Comparison of ENCODE assay signal across 10 cellular contexts in the genomic region with DNA sequence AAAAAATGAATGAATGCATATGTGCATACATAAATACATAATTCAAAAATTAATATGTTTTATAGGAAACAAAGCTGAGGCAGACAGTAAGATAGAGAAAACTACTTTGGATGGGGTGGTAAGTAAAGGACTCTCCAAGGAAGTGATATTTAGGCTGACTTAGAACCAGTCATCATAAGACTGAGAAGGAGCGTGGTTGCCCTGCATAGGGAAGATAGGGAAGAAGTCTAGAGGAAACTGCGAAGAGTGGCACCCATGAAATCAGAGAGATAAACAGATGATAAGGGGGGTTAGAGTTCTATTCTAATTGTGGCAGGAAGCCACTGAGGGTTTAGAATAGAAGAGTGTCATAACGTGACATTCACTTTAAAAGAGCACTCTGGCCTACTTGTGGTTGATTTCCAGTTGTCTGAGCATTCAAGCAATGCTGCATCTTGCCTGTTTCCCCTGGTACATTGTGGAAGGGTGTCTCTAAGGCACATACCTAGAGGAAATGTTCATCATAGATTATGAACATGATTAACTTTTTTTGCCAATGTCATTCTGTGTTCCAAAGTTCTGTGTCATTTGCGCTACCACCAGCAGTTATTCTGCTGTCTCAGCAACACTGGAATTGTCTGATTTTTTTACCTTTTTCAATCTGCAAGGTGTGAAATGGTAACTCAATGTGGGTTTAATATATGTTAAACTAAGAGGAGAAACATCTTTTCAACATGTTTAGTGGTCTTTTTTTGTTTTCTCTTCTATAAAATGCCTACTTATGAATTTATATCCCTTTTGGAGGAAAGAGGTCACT. TPM values are rescaled to one million over a fixed set of nuclear protein-coding genes. Genes with fewer than 3 reads are reported as not detected.
DNase-seq lines count a peak whose midpoint lies in the region; ATAC-seq and TF ChIP-seq lines count a peak whose summit lies in the region.
"Had no signal": no experiment of that assay in that cellular context is flagged by ENCODE, and none has a peak within 500 bp of the region (broad histone marks: within the 10 kb centered on the region; RNA-seq: fewer than 3 reads in every experiment).

No MANE protein-coding gene starts in this region.

- H2BK15ac ChIP-seq in mesenchymal stem cell (ENCODE audit: low read depth, poor library complexity, severe bottlenecking), result no peak overlapping the region

- CTCF ChIA-PET in CD8-positive, alpha-beta T cell (lab: Charles Lee), result no interaction called here
- CTCF ChIA-PET in HCT116 (lab: Charles Lee), result no interaction called here

- H3K14ac ChIP-seq in mesenchymal stem cell (ENCODE audit: low read length in 2 of 2), result no peak overlapping the region

- H2AFZ ChIP-seq in HCT116 (ENCODE audit: low read depth, low read length, poor library complexity, severe bottlenecking) (peak overlapping the region; percentile 31), mesenchymal stem cell (ENCODE audit: low read depth, low read length) (no peak overlapping the region)

- peak overlapping the region; percentile 83 for H3K27ac Mint-ChIP-seq in CD8-positive, alpha-beta T cell
- H3K27ac Mint-ChIP-seq in activated T-helper 17 cell treated with anti-CD3 and anti-CD28 coated beads, Interleukin-2, amount 50 U/mL, for 72 hours, result no peak overlapping the region
- H3K27ac Mint-ChIP-seq: naive B cell had no signal

- peak overlapping the region; percentile 3 for H3K4me3 Mint-ChIP-seq in CD8-positive, alpha-beta T cell
- peak overlapping the region; percentile 3 for H3K4me3 Mint-ChIP-seq in activated T-helper 17 cell treated with anti-CD3 and anti-CD28 coated beads, Interleukin-2, amount 50 U/mL, for 72 hours
- H3K4me3 Mint-ChIP-seq: naive B cell had no signal

- H3K9ac ChIP-seq in HCT116 (ENCODE audit: low read length) (no peak overlapping the region), mesenchymal stem cell (ENCODE audit: low read length) (no peak overlapping the region)

- no peaks in the 10 kb centered on the region for H3K27me3 Mint-ChIP-seq in CD8-positive, alpha-beta T cell (ENCODE audit: low read depth)
- no peaks in the 10 kb centered on the region for H3K27me3 Mint-ChIP-seq in activated T-helper 17 cell treated with anti-CD3 and anti-CD28 coated beads, Interleukin-2, amount 50 U/mL, for 72 hours

- H4K8ac ChIP-seq in mesenchymal stem cell (ENCODE audit: low read length), result no peak overlapping the region

- H3K9me3 Mint-ChIP-seq in CD8-positive, alpha-beta T cell, result no peaks in the 10 kb centered on the region
- H3K9me3 Mint-ChIP-seq in activated T-helper 17 cell treated with anti-CD3 and anti-CD28 coated beads, Interleukin-2, amount 50 U/mL, for 72 hours, result no peaks in the 10 kb centered on the region
- H3K9me3 Mint-ChIP-seq: naive B cell had no signal

- no TSS peak for BruUV-seq in HCT116 (replicated peaks; lab: Mats Ljungman, UMichigan)

- RAD21 ChIA-PET in HCT116 (lab: Charles Lee; ENCODE audit: low non-redundant PET in 1 of 2, low total read pairs in 2 of 2, uncharacterized antibody in 2 of 2, unreplicated experiment in 2 of 2), result no interaction called here

- intact Hi-C loops in CD8-positive, alpha-beta T cell (cut with DNase I, micrococcal nuclease), result loop anchor here in 1 of 2 experiments (5.0 kb wide), 1 partner anchor 48 kb away; the partner anchor contains the start of gene GRAMD2B
- intact Hi-C loops in HCT116 (cut with micrococcal nuclease), result no loop called here

- H2AK5ac ChIP-seq in mesenchymal stem cell (ENCODE audit: low read length, severe bottlenecking), result no peak overlapping the region

- DNase-seq in CD8-positive, alpha-beta T cell, result peak in 2 of 7 experiments; percentile 7 to 22
- no peak for DNase-seq in HCT116 (ENCODE audit: low read depth, low spot score)
- DNase-seq in mesenchymal stem cell, result peak; percentile 63
- DNase-seq in germinal center (ENCODE audit: low spot score), result no peak
- no peak for DNase-seq in mucosa of gallbladder (ENCODE audit: low spot score)
- no peak for DNase-seq in NCI-H128 (lab: John Stamatoyannopoulos, UW; ENCODE audit: unreplicated experiment)
- no peak for DNase-seq in effector CD4-positive, alpha-beta T cell
- DNase-seq: MG63, naive B cell had no signal

- H3K4ac ChIP-seq in mesenchymal stem cell (ENCODE audit: low read depth in 1 of 2, low read length in 2 of 2), result no peak overlapping the region

- no peaks in the 10 kb centered on the region for H3K36me3 Mint-ChIP-seq in CD8-positive, alpha-beta T cell
- no peaks in the 10 kb centered on the region for H3K36me3 Mint-ChIP-seq in activated T-helper 17 cell treated with anti-CD3 and anti-CD28 coated beads, Interleukin-2, amount 50 U/mL, for 72 hours (ENCODE audit: low read depth)
- H3K36me3 Mint-ChIP-seq: naive B cell had no signal

- no peak overlapping the region for H2BK5ac ChIP-seq in mesenchymal stem cell (ENCODE audit: low read depth, low read length, poor library complexity, severe bottlenecking)

- POLR2A ChIA-PET in CD8-positive, alpha-beta T cell (lab: Charles Lee), result interaction anchor here (0.9 kb wide), 1 partner anchor 32 kb away, joined by 3 read pairs; no protein-coding TSS in a partner anchor
- POLR2A ChIA-PET in HCT116 (lab: Charles Lee), result no interaction called here

- H3K4me2 ChIP-seq in HCT116 (ENCODE audit: low read length) (no peak overlapping the region), mesenchymal stem cell (ENCODE audit: low read length, poor library complexity, severe bottlenecking) (peak overlapping the region; percentile 13)

- H3K23ac ChIP-seq in mesenchymal stem cell (ENCODE audit: low read length in 2 of 2), result no peak overlapping the region

- H4K20me1 ChIP-seq in HCT116 (ENCODE audit: insufficient read depth), result no peaks in the 10 kb centered on the region

- H3K18ac ChIP-seq in mesenchymal stem cell (ENCODE audit: low read depth in 1 of 2, low read length in 2 of 2), result peak overlapping the region in 1 of 2 experiments; percentile 38

- H3K27me3 ChIP-seq in CD8-positive, alpha-beta T cell (ENCODE audit: insufficient read depth, low read length), result no peaks in the 10 kb centered on the region
- H3K27me3 ChIP-seq in HCT116 (ENCODE audit: insufficient read depth, low read length) (no peaks in the 10 kb centered on the region), mesenchymal stem cell (ENCODE audit: control insufficient read depth in 1 of 2, insufficient read depth in 1 of 2, low read length in 2 of 2) (no peaks in the 10 kb centered on the region)
- H3K27me3 ChIP-seq: MG63 had no signal

- H3K4me1 Mint-ChIP-seq in CD8-positive, alpha-beta T cell (ENCODE audit: low read depth), result peaks cover 20% of the 10 kb centered on the region
- peaks cover 8% of the 10 kb centered on the region for H3K4me1 Mint-ChIP-seq in activated T-helper 17 cell treated with anti-CD3 and anti-CD28 coated beads, Interleukin-2, amount 50 U/mL, for 72 hours
- H3K4me1 Mint-ChIP-seq: naive B cell had no signal

- TF ChIP-seq CTCF in CD8-positive, alpha-beta T cell (IDR thresholded peaks at IDR 0.05), result no peak
- TF ChIP-seq CTCF in HCT116 (IDR thresholded peaks at IDR 0.05 in 2 of 3, conservative IDR thresholded peaks at IDR 0.05 in 1 of 3; ENCODE audit: borderline replicate concordance in 1 of 3, insufficient read depth in 1 of 3, low read depth in 2 of 3, low read length in 2 of 3), result no peak

- no peaks in the 10 kb centered on the region for H3K79me2 ChIP-seq in HCT116 (ENCODE audit: insufficient read depth, low read length)

- no peak overlapping the region for H3K4me3 ChIP-seq in CD8-positive, alpha-beta T cell (ENCODE audit: low read depth, low read length)
- H3K4me3 ChIP-seq in HCT116 (replicated peaks in 1 of 2; ENCODE audit: low read depth in 1 of 2, low read length in 2 of 2), result no peak overlapping the region
- no peak overlapping the region for H3K4me3 ChIP-seq in mesenchymal stem cell (ENCODE audit: insufficient read depth in 1 of 2, low read depth in 1 of 2, low read length in 2 of 2)
- H3K4me3 ChIP-seq: MG63 had no signal

- 78% methylated on average over 4 of the region's 4 CpGs for WGBS in mesenchymal stem cell

- H3K27ac ChIP-seq in CD8-positive, alpha-beta T cell (ENCODE audit: low read depth, low read length), result no peak overlapping the region
- H3K27ac ChIP-seq in HCT116 (ENCODE audit: low read depth, low read length), result no peak overlapping the region
- H3K27ac ChIP-seq in mesenchymal stem cell (ENCODE audit: low read length, poor library complexity, severe bottlenecking), result peak overlapping the region; percentile 23

- H3K9me2 ChIP-seq in HCT116 (ENCODE audit: insufficient read depth), result no peaks in the 10 kb centered on the region

- TF ChIP-seq POLR2A in HCT116 (IDR thresholded peaks at IDR 0.05; ENCODE audit: borderline replicate concordance, extremely low read depth, insufficient read depth, insufficient read length), result no peak

- TF ChIP-seq RAD21 in HCT116 (IDR thresholded peaks at IDR 0.05; ENCODE audit: low read depth), result no peak

- H3K9me3 ChIP-seq in CD8-positive, alpha-beta T cell (ENCODE audit: low read length), result no peaks in the 10 kb centered on the region
- H3K9me3 ChIP-seq in HCT116 (ENCODE audit: control insufficient read depth in 1 of 2, insufficient read depth in 1 of 2, low read depth in 1 of 2, low read length in 2 of 2) (no peaks in the 10 kb centered on the region), mesenchymal stem cell (ENCODE audit: control insufficient read depth, low read length) (no peaks in the 10 kb centered on the region)
- H3K9me3 ChIP-seq: MG63 had no signal

- H3K36me3 ChIP-seq in CD8-positive, alpha-beta T cell (ENCODE audit: insufficient read depth, low read length), result no peaks in the 10 kb centered on the region
- H3K36me3 ChIP-seq in HCT116 (ENCODE audit: control insufficient read depth in 1 of 2, insufficient read depth in 2 of 2, low read length in 2 of 2) (no peaks in the 10 kb centered on the region), mesenchymal stem cell (ENCODE audit: control insufficient read depth in 1 of 2, insufficient read depth in 2 of 2, low read depth in 1 of 2, low read length in 2 of 2) (no peaks in the 10 kb centered on the region)
- H3K36me3 ChIP-seq: MG63 had no signal

- peaks cover 14% of the 10 kb centered on the region for H3K4me1 ChIP-seq in CD8-positive, alpha-beta T cell (ENCODE audit: insufficient read depth, low read length)
- peaks cover 20% of the 10 kb centered on the region in 2 experiments; a peak in 3 of 4 replicates for H3K4me1 ChIP-seq in HCT116 (ENCODE audit: control insufficient read depth in 1 of 2, insufficient read depth in 2 of 2, low read length in 2 of 2)
- peaks cover 12% of the 10 kb centered on the region for H3K4me1 ChIP-seq in mesenchymal stem cell (ENCODE audit: control insufficient read depth, insufficient read depth, low read depth, low read length)

- no peak overlapping the region for H2BK120ac ChIP-seq in mesenchymal stem cell (ENCODE audit: low read depth, low read length)

- H2BK12ac ChIP-seq in mesenchymal stem cell (ENCODE audit: low read length in 2 of 2), result no peak overlapping the region

- no peak overlapping the region for H4K91ac ChIP-seq in mesenchymal stem cell (ENCODE audit: low read length)

- ATAC-seq in CD8-positive, alpha-beta T cell, result peak; percentile 90
- ATAC-seq in HCT116, result no peak
- ATAC-seq in activated T-helper 17 cell treated with anti-CD3 and anti-CD28 coated beads, Interleukin-2, amount 50 U/mL, for 72 hours (replicated peaks), result peak; percentile 68

- H3K79me1 ChIP-seq in mesenchymal stem cell (replicated peaks; ENCODE audit: low read length, poor library complexity, severe bottlenecking), result peaks cover 4% of the 10 kb centered on the region

RNA-seq across cellular contexts. Expression of gene GRAMD2B, which starts 49.4 kb away (rescaled TPM):
- total RNA-seq in CD8-positive, alpha-beta T cell, result 10 to 100 TPM in 1 of 2 experiments, 1 to 10 TPM in 1; 8.2 to 10.4 TPM
- total RNA-seq in HCT116 (2021; ENCODE audit: unreplicated experiment) (7.2 TPM), mucosa of gallbladder (18.8 TPM)
- polyA plus RNA-seq in HCT116 (2012), result 3.2 and 3.3 TPM in 2 replicates
- total RNA-seq in activated T-helper 17 cell treated with anti-CD3 and anti-CD28 coated beads, Interleukin-2, amount 50 U/mL, for 72 hours, result 10 to 100 TPM in 1 of 2 donors, 1 to 10 TPM in 1; 8.0 to 11.8 TPM
- 26.5 TPM for polyA plus RNA-seq in mesenchymal stem cell (2013, experiment 1 of 2)
- polyA plus RNA-seq in mesenchymal stem cell (2013, experiment 2 of 2), result 26.7 TPM
